ENCODE assay signal across 8 cellular contexts in the genomic region with DNA sequence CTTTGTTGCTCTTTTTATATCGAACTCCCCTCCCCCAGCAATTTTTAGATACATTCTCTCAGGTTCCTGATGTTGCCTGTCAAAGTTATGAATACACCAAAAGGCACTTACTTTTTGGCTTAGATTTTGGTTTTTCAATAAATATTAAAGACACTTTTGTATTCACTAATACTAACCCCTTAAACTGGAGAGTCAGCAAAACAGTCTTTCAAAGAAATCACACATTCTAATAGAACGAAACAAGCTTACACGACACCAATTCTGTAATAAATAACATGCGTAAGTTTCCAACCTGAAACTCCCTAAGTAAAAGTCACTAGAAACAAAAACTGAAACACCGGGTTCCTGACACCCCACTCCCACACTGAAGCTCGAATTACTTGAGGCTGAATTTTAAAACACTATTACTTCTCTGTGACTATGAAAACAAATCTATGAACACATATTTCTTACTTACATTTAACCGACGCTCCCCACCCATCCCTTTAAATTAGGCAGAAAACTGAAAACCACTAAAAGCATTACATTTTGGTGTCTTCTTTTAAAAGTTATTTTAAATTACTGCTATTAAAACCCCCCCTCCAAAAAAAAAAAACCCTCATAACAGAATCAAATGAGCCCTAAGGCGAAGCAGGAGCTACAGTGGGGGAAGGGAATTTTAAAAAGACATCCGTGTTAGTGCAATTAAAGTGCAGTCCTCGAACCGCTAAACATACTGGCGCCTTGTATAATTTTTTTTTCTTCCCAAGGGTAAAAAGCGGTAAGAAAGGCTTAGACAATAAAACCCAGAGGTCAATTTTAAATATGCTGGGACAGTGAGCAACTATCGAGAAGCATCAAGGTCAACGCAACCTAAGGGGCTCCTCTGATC. TPM values are rescaled to one million over a fixed set of nuclear protein-coding genes. Genes with fewer than 3 reads are reported as not detected.
A peak's percentile ranks its signal among the peaks of the same experiment; 100 is the strongest.
DNase-seq lines count a peak whose midpoint lies in the region; ATAC-seq and TF ChIP-seq lines count a peak whose summit lies in the region.

No MANE protein-coding gene starts in this region.

- H3K4me3 ChIP-seq in epithelial cell of esophagus (ENCODE audit: low read length) = peak overlapping the region; percentile 86

- peak overlapping the region; percentile 93 to 97 for H3K27ac Mint-ChIP-seq in natural killer cell

- H3K36me3 Mint-ChIP-seq in natural killer cell = no peaks in the 10 kb centered on the region

- peaks cover 55 to 61% of the 10 kb centered on the region in 2 donors for H3K4me1 Mint-ChIP-seq in natural killer cell

- TF ChIP-seq CTCF in VCaP (conservative IDR thresholded peaks at IDR 0.05) (no peak), epithelial cell of esophagus (IDR thresholded peaks at IDR 0.05; ENCODE audit: insufficient read depth, low read depth, low read length, missing control alignments) (no peak), natural killer cell (IDR thresholded peaks at IDR 0.05) (no peak)

- intact Hi-C loops in natural killer cell (cut with micrococcal nuclease) = loop anchor here (1.0 kb wide), 3 partner anchors 10 to 78 kb away; a partner anchor contains a TSS

- ATAC-seq in HG02973 (IDR thresholded peaks at IDR 0.05; ENCODE audit: unreplicated experiment) (peak; percentile 36), natural killer cell (peak; percentile 42 to 64 (median 49)), GM18873 (IDR thresholded peaks at IDR 0.05; ENCODE audit: low FRiP score, unreplicated experiment) (no peak)

- H3K9me3 Mint-ChIP-seq in natural killer cell = no peaks in the 10 kb centered on the region

- peak overlapping the region; percentile 95 for H3K4me3 Mint-ChIP-seq in natural killer cell

- H3K27ac ChIP-seq in VCaP = peak overlapping the region; percentile 81

- DNase-seq in NCI-H2171 treated with DMSO at 0.1 percent for 48 hours (lab: John Stamatoyannopoulos, UW) = peak; percentile 31
- no peak for DNase-seq in NCI-H2171 (lab: John Stamatoyannopoulos, UW)
- DNase-seq in epithelial cell of esophagus (ENCODE audit: low read depth) = no peak
- DNase-seq in natural killer cell = no peak
- DNase-seq in NCI-H774 (lab: John Stamatoyannopoulos, UW) = no peak

- no peaks in the 10 kb centered on the region for H3K27me3 Mint-ChIP-seq in natural killer cell (ENCODE audit: low read depth in 2 of 2)

RNA-seq across cellular contexts. Expression of a gene that starts 0.9 kb away (rescaled TPM):
- 100 to 1,000 TPM; 104 to 122 (median 120) TPM for total RNA-seq in natural killer cell
